ENCODE assay signal across 26 cellular contexts in genomic region chr12:130185455-130186100, GRCh38. TPM values are rescaled to one million over a fixed set of nuclear protein-coding genes. Genes with fewer than 3 reads are reported as not detected.
"Had no signal": no experiment of that assay in that cellular context is flagged by ENCODE, and none has a peak within 500 bp of the region (broad histone marks: within the 10 kb centered on the region; RNA-seq: fewer than 3 reads in every experiment).

No MANE protein-coding gene starts in this region.

- H3K79me2 ChIP-seq: parathyroid adenoma had no signal

- H3K27me3 Mint-ChIP-seq: dendritic cell treated with granulocyte-macrophage colony-stimulating factor and Interleukin-4, amounts not matched to agents 40 ng/mL and 50 ng/mL, for 4 days; effector memory CD8-positive, alpha-beta T cell had no signal

- H3K36me3 ChIP-seq: left lung, prostate gland, right atrium auricular region, thoracic aorta, tibial nerve, upper lobe of right lung, uterus had no signal

- ATAC-seq: effector memory CD8-positive, alpha-beta T cell; left lung; sciatic nerve; stimulated activated effector memory CD8-positive, alpha-beta T cell treated with anti-CD3 and anti-CD28 coated beads, Interleukin-12 subunit alpha, Interleukin-12 subunit beta, amount 100 ng/mL, for 72 hours; stimulated activated naive CD8-positive, alpha-beta T cell treated with anti-CD3 and anti-CD28 coated beads, Interleukin-15, Interleukin-2, amounts not matched to agents 100 U/mL and 50 U/mL, for 24 hours; upper lobe of right lung had no signal

- H3K4me3 ChIP-seq: left lung, prostate gland, right atrium auricular region, thoracic aorta, tibial nerve, upper lobe of right lung, uterus had no signal

- H3K4me3 Mint-ChIP-seq: dendritic cell treated with granulocyte-macrophage colony-stimulating factor and Interleukin-4, amounts not matched to agents 40 ng/mL and 50 ng/mL, for 4 days; effector memory CD8-positive, alpha-beta T cell; natural killer cell; neural crest cell; stimulated activated effector memory CD8-positive, alpha-beta T cell treated with anti-CD3 and anti-CD28 coated beads, Interleukin-12 subunit alpha, Interleukin-12 subunit beta, amount 100 ng/mL, for 72 hours had no signal

- H3K4me1 Mint-ChIP-seq: natural killer cell; neural crest cell; stimulated activated effector memory CD8-positive, alpha-beta T cell treated with anti-CD3 and anti-CD28 coated beads, Interleukin-12 subunit alpha, Interleukin-12 subunit beta, amount 100 ng/mL, for 72 hours had no signal

- H3K36me3 Mint-ChIP-seq: natural killer cell; stimulated activated effector memory CD8-positive, alpha-beta T cell treated with anti-CD3 and anti-CD28 coated beads, Interleukin-12 subunit alpha, Interleukin-12 subunit beta, amount 100 ng/mL, for 72 hours had no signal

- H3K27me3 ChIP-seq: right atrium auricular region, tibial nerve, upper lobe of right lung, uterus had no signal

- H3K27ac ChIP-seq: left lung, parathyroid adenoma, prostate gland, right atrium auricular region, thoracic aorta, tibial nerve, upper lobe of right lung, uterus had no signal

- DNase-seq: central memory CD4-positive, alpha-beta T cell; effector memory CD8-positive, alpha-beta T cell; kidney; left lung; mammary epithelial cell; mesendoderm; natural killer cell; stimulated activated CD4-positive, alpha-beta T cell treated with anti-CD3 and anti-CD28 coated beads, Interleukin-2, amount 100 ng/mL, for 24 hours; stimulated activated CD4-positive, alpha-beta T cell treated with anti-CD3 and anti-CD28 coated beads, Interleukin-4, amount 100 ng/mL, for 24 hours; stimulated activated naive CD8-positive, alpha-beta T cell treated with anti-CD3 and anti-CD28 coated beads, Interleukin-15, Interleukin-2, amounts not matched to agents 100 U/mL and 50 U/mL, for 24 hours; substantia nigra; upper lobe of right lung; uterus had no signal

- H3K9me3 ChIP-seq: prostate gland, thoracic aorta, uterus had no signal

- H3K9ac ChIP-seq: parathyroid adenoma had no signal

- H3K4me1 ChIP-seq: left lung, parathyroid adenoma, prostate gland, right atrium auricular region, tibial nerve, upper lobe of right lung, uterus had no signal

- H3K27ac Mint-ChIP-seq: dendritic cell treated with granulocyte-macrophage colony-stimulating factor and Interleukin-4, amounts not matched to agents 40 ng/mL and 50 ng/mL, for 4 days; effector memory CD8-positive, alpha-beta T cell; natural killer cell; stimulated activated effector memory CD8-positive, alpha-beta T cell treated with anti-CD3 and anti-CD28 coated beads, Interleukin-12 subunit alpha, Interleukin-12 subunit beta, amount 100 ng/mL, for 72 hours had no signal

- H2AFZ ChIP-seq: parathyroid adenoma had no signal

RNA-seq across cellular contexts. Expression of gene FZD10, which starts 23.3 kb away (rescaled TPM):
- total RNA-seq: fibroblast of villous mesenchyme, glomerular endothelial cell, myocyte, natural killer cell, osteoblast had no signal
- polyA plus RNA-seq: mammary epithelial cell had no signal
